In genomic region chr6:27332692-27333641, GRCh38 we compare ENCODE assay signal across 8 cellular contexts. TPM values are rescaled to one million over a fixed set of nuclear protein-coding genes. Genes with fewer than 3 reads are reported as not detected.
DNase-seq lines count a peak whose midpoint lies in the region; TF ChIP-seq lines count a peak whose summit lies in the region.

No MANE protein-coding gene starts in this region.

- no peaks in the 10 kb centered on the region for H3K9me3 Mint-ChIP-seq in progenitor cell of endocrine pancreas (ENCODE audit: low read depth)

- H3K4me1 Mint-ChIP-seq in progenitor cell of endocrine pancreas (ENCODE audit: low read depth): peaks cover 5% of the 10 kb centered on the region

- peak overlapping the region; percentile 68 for H3K27ac Mint-ChIP-seq in progenitor cell of endocrine pancreas

- in situ Hi-C loops in GM13976 (cut with MboI; ENCODE audit: low sequenced_read_pairs, unreplicated experiment): no loop called here

- TF ChIP-seq CTCF in GM13976 (IDR thresholded peaks at IDR 0.05; ENCODE audit: borderline replicate concordance, control extremely low read depth, extremely low read depth, insufficient read depth, missing control alignments): no peak
- TF ChIP-seq CTCF in epithelial cell of proximal tubule (conservative IDR thresholded peaks at IDR 0.05; ENCODE audit: low read depth, low read length): no peak
- TF ChIP-seq CTCF in progenitor cell of endocrine pancreas (IDR thresholded peaks at IDR 0.05; ENCODE audit: unreplicated experiment): no peak

- peak overlapping the region; percentile 60 for H3K4me3 ChIP-seq in epithelial cell of proximal tubule (ENCODE audit: low read depth, low read length)

- peak; percentile 63 for DNase-seq in GM13976 (ENCODE audit: low spot score)
- peak; percentile 27 to 57 for DNase-seq in NCI-H1930 (lab: John Stamatoyannopoulos, UW)
- DNase-seq in activated CD4-positive, alpha-beta T cell treated with anti-CD3 and anti-CD28 coated beads, Interleukin-2, amount 50 U/mL, for 48 hours: peak; percentile 50 to 60
- peak; percentile 30 for DNase-seq in epithelial cell of proximal tubule (ENCODE audit: low read depth)
- DNase-seq in progenitor cell of endocrine pancreas (ENCODE audit: low spot score, unreplicated experiment): no peak
- DNase-seq in NCI-H187 treated with DMSO at 0.1 percent for 48 hours (lab: John Stamatoyannopoulos, UW): no peak
- DNase-seq in NCI-H2029 treated with DMSO at 0.1 percent for 48 hours (lab: John Stamatoyannopoulos, UW): no peak
- DNase-seq in activated effector memory CD4-positive, alpha-beta T cell treated with anti-CD3 and anti-CD28 coated beads, Interleukin-2, amount 50 U/mL, for 16 hours: no peak

- H3K27me3 Mint-ChIP-seq in progenitor cell of endocrine pancreas: peaks cover 5% of the 10 kb centered on the region

- H3K4me3 Mint-ChIP-seq in progenitor cell of endocrine pancreas (ENCODE audit: low read depth): peak overlapping the region; percentile 67

- no peaks in the 10 kb centered on the region for H3K36me3 Mint-ChIP-seq in progenitor cell of endocrine pancreas (ENCODE audit: insufficient read depth)

RNA-seq across cellular contexts. Expression of gene POM121L2, which starts 20.9 kb away (rescaled TPM):
- total RNA-seq in epithelial cell of proximal tubule (not detected in 2 replicates), progenitor cell of endocrine pancreas (not detected in 2 replicates)

RNA-seq across cellular contexts. Expression of gene ZNF391, which starts 55.6 kb away (rescaled TPM):
- 1.2 and 1.4 TPM in 2 replicates for total RNA-seq in epithelial cell of proximal tubule
- 9.8 and 11.7 TPM in 2 replicates for total RNA-seq in progenitor cell of endocrine pancreas

Comparison
In these comparisons a context has a peak if more than half of its experiments do, and no peak if none do; other contexts are left out.
1. DNase-seq: peak in GM13976 (single experiment), NCI-H1930 (2 of 2), activated CD4-positive, alpha-beta T cell treated with anti-CD3 and anti-CD28 coated beads, Interleukin-2, amount 50 U/mL, for 48 hours (2 of 2) and epithelial cell of proximal tubule (single experiment); none in progenitor cell of endocrine pancreas (single experiment), NCI-H187 treated with DMSO at 0.1 percent for 48 hours (single experiment), NCI-H2029 treated with DMSO at 0.1 percent for 48 hours (single experiment) and activated effector memory CD4-positive, alpha-beta T cell treated with anti-CD3 and anti-CD28 coated beads, Interleukin-2, amount 50 U/mL, for 16 hours (single experiment).